In genomic region chr19:55114566-55115145, GRCh38 we compare ENCODE assay signal across 9 cellular contexts. TPM values are rescaled to one million over a fixed set of nuclear protein-coding genes. Genes with fewer than 3 reads are reported as not detected.
DNase-seq lines count a peak whose midpoint lies in the region; ATAC-seq and TF ChIP-seq lines count a peak whose summit lies in the region.
"Had no signal": no experiment of that assay in that cellular context is flagged by ENCODE, and none has a peak within 500 bp of the region (broad histone marks: within the 10 kb centered on the region; RNA-seq: fewer than 3 reads in every experiment).

No MANE protein-coding gene starts in this region.

- H3K9me3 ChIP-seq in hepatocyte (ENCODE audit: low read depth) = no peaks in the 10 kb centered on the region

- H3K9me3 Mint-ChIP-seq in GM23338 = no peaks in the 10 kb centered on the region; the same call in 2 of the 3 replicates
- no peaks in the 10 kb centered on the region for H3K9me3 Mint-ChIP-seq in stimulated activated effector memory CD8-positive, alpha-beta T cell treated with anti-CD3 and anti-CD28 coated beads, Interleukin-12 subunit alpha, Interleukin-12 subunit beta, amount 100 ng/mL, for 72 hours

- peak overlapping the region; percentile 89; the same call in 1 of the 3 replicates for H3K4me3 Mint-ChIP-seq in GM23338
- peak overlapping the region; percentile 99 for H3K4me3 Mint-ChIP-seq in stimulated activated effector memory CD8-positive, alpha-beta T cell treated with anti-CD3 and anti-CD28 coated beads, Interleukin-12 subunit alpha, Interleukin-12 subunit beta, amount 100 ng/mL, for 72 hours

- H3K4me2 ChIP-seq in GM23338 (no peak overlapping the region), hepatocyte (peak overlapping the region; percentile 98)

- H3F3A ChIP-seq in GM23338 (replicated peaks; ENCODE audit: low read depth) = peaks cover 5% of the 10 kb centered on the region; the same call in 1 of the 2 replicates

- peaks cover 2% of the 10 kb centered on the region; the same call in 1 of the 3 replicates for H3K36me3 Mint-ChIP-seq in GM23338 (ENCODE audit: low read depth)
- peaks cover 38% of the 10 kb centered on the region for H3K36me3 Mint-ChIP-seq in stimulated activated effector memory CD8-positive, alpha-beta T cell treated with anti-CD3 and anti-CD28 coated beads, Interleukin-12 subunit alpha, Interleukin-12 subunit beta, amount 100 ng/mL, for 72 hours

- WGBS in hepatocyte (ENCODE audit: low lambda C conversion rate, missing lambda C conversion rate) = 92% methylated on average over 6 of the region's 9 CpGs

- no peak overlapping the region for H3K4me3 ChIP-seq in GM23338
- no peak overlapping the region for H3K4me3 ChIP-seq in hepatocyte

- H3K4me1 Mint-ChIP-seq in GM23338 = peaks cover 28% of the 10 kb centered on the region
- peaks cover 53% of the 10 kb centered on the region for H3K4me1 Mint-ChIP-seq in stimulated activated effector memory CD8-positive, alpha-beta T cell treated with anti-CD3 and anti-CD28 coated beads, Interleukin-12 subunit alpha, Interleukin-12 subunit beta, amount 100 ng/mL, for 72 hours

- H4K20me1 ChIP-seq in GM23338 (replicated peaks; ENCODE audit: insufficient read depth) = peaks cover 30% of the 10 kb centered on the region
- peaks cover 42% of the 10 kb centered on the region for H4K20me1 ChIP-seq in hepatocyte (ENCODE audit: insufficient read depth, poor library complexity, severe bottlenecking)

- H3K79me2 ChIP-seq in GM23338 (replicated peaks; ENCODE audit: insufficient read depth) = peaks cover 42% of the 10 kb centered on the region
- H3K79me2 ChIP-seq in hepatocyte = peaks cover 57% of the 10 kb centered on the region

- no peak overlapping the region for H2AFZ ChIP-seq in GM23338
- no peak overlapping the region for H2AFZ ChIP-seq in hepatocyte

- H3K27ac ChIP-seq in GM23338 (ENCODE audit: low read depth) (no peak overlapping the region), VCaP (peak overlapping the region; percentile 86; the same call in 1 of the 2 replicates), hepatocyte (peak overlapping the region; percentile 89)

- H3K4me1 ChIP-seq in GM23338 (ENCODE audit: insufficient read depth) (peaks cover 29% of the 10 kb centered on the region), hepatocyte (ENCODE audit: insufficient read depth) (peaks cover 29% of the 10 kb centered on the region)

- TF ChIP-seq CTCF in GM23338 (conservative IDR thresholded peaks at IDR 0.05; ENCODE audit: low read depth in 2 of 2) = no peak
- TF ChIP-seq CTCF in VCaP (conservative IDR thresholded peaks at IDR 0.05) = no peak
- no peak for TF ChIP-seq CTCF in hepatocyte (IDR thresholded peaks at IDR 0.05; ENCODE audit: poor library complexity)

- ATAC-seq in GM23338 = no peak
- ATAC-seq in stimulated activated effector memory CD8-positive, alpha-beta T cell treated with anti-CD3 and anti-CD28 coated beads, Interleukin-12 subunit alpha, Interleukin-12 subunit beta, amount 100 ng/mL, for 72 hours = no peak

- H3K36me3 ChIP-seq in GM23338 (ENCODE audit: insufficient read depth) = no peaks in the 10 kb centered on the region
- H3K36me3 ChIP-seq in hepatocyte (replicated peaks; ENCODE audit: insufficient read depth, low read depth) = no peaks in the 10 kb centered on the region

- no peaks in the 10 kb centered on the region for H3K9me2 ChIP-seq in GM23338 (ENCODE audit: insufficient read depth)
- no peaks in the 10 kb centered on the region for H3K9me2 ChIP-seq in hepatocyte (replicated peaks; ENCODE audit: insufficient read depth)

- DNase-seq in GM23338 (ENCODE audit: low spot score) = no peak
- DNase-seq in hepatocyte (ENCODE audit: low spot score) = no peak
- DNase-seq in stimulated activated effector memory CD8-positive, alpha-beta T cell treated with anti-CD3 and anti-CD28 coated beads, Interleukin-12 subunit alpha, Interleukin-12 subunit beta, amount 100 ng/mL, for 72 hours (ENCODE audit: low spot score in 2 of 2) = no peak
- DNase-seq in cerebellum (ENCODE audit: low spot score) = no peak
- DNase-seq in MV-4-11 (lab: John Stamatoyannopoulos, UW) = no peak
- DNase-seq in hepatic stellate cell (ENCODE audit: low spot score) = no peak
- DNase-seq: activated CD4-positive, CD25-positive, alpha-beta regulatory T cell; hippocampal formation had no signal

- H3K27me3 Mint-ChIP-seq in GM23338 (ENCODE audit: insufficient read depth, low read depth, poor library complexity) = peaks cover 12% of the 10 kb centered on the region

- no peaks in the 10 kb centered on the region for H3K27me3 ChIP-seq in GM23338 (ENCODE audit: insufficient read depth)
- no peaks in the 10 kb centered on the region for H3K27me3 ChIP-seq in hepatocyte

- H3K27ac Mint-ChIP-seq in GM23338 = no peak overlapping the region
- H3K27ac Mint-ChIP-seq in stimulated activated effector memory CD8-positive, alpha-beta T cell treated with anti-CD3 and anti-CD28 coated beads, Interleukin-12 subunit alpha, Interleukin-12 subunit beta, amount 100 ng/mL, for 72 hours = no peak overlapping the region

TF ChIP-seq in GM23338, 12 proteins besides CTCF, POLR2A, EP300 and RAD21 (continues in another document):
- no peak for TF ChIP-seq POLR2AphosphoS5 (IDR thresholded peaks at IDR 0.05; ENCODE audit: low read depth)
- no peak for TF ChIP-seq REST (IDR thresholded peaks at IDR 0.05; ENCODE audit: unreplicated experiment)
- no peak for TF ChIP-seq CREB1 (CRISPR knock-in tag; IDR thresholded peaks at IDR 0.05; ENCODE audit: low read depth)
- no peak for TF ChIP-seq EZH2 (IDR thresholded peaks at IDR 0.05; ENCODE audit: low read depth, unreplicated experiment)
- no peak for TF ChIP-seq ZNF114 (CRISPR knock-in tag; IDR thresholded peaks at IDR 0.05)

RNA-seq across cellular contexts. Expression of gene PPP1R12C, which starts 2.8 kb away (rescaled TPM):
- total RNA-seq in GM23338 (2014; rRNA removed; shearing (Covaris generic)) = 57.4 and 83.9 TPM in 2 replicates
- polyA plus RNA-seq in GM23338 (2016; fragmentation: Nextera tagmentation; extraction: Ambion mirVana) = 33.2 and 33.3 TPM in 2 replicates
- total RNA-seq in hepatocyte = 69.7 and 71.8 TPM in 2 replicates
- 74.5 and 83.6 TPM in 2 replicates for polyA plus RNA-seq in hepatocyte
- total RNA-seq in cerebellum = 14.0 TPM

RNA-seq across cellular contexts. Expression of gene TNNT1, which starts 34.4 kb away (rescaled TPM):
- 51.4 and 59.3 TPM in 2 replicates for total RNA-seq in GM23338 (2014; rRNA removed; shearing (Covaris generic))
- 139 and 150 TPM in 2 replicates for polyA plus RNA-seq in GM23338 (2016; fragmentation: Nextera tagmentation; extraction: Ambion mirVana)
- 9.6 and 11.5 TPM in 2 replicates for total RNA-seq in hepatocyte
- polyA plus RNA-seq in hepatocyte = 32.1 and 86.4 TPM in 2 replicates
- 1.00 TPM for total RNA-seq in cerebellum

RNA-seq across cellular contexts. Expression of gene EPS8L1, which starts 39.0 kb away (rescaled TPM):
- total RNA-seq in GM23338 (2014; rRNA removed; shearing (Covaris generic)) = 40.6 and 47.5 TPM in 2 replicates
- polyA plus RNA-seq in GM23338 (2016; fragmentation: Nextera tagmentation; extraction: Ambion mirVana) (51.2 and 61.3 TPM in 2 replicates), hepatocyte (33.8 and 49.6 TPM in 2 replicates)
- total RNA-seq in hepatocyte (20.5 and 25.7 TPM in 2 replicates), cerebellum (2.1 TPM)

RNA-seq across cellular contexts. Expression of gene TNNI3, which starts 42.9 kb away (rescaled TPM):
- 21.5 and 27.9 TPM in 2 replicates for total RNA-seq in GM23338 (2014; rRNA removed; shearing (Covaris generic))
- 150 and 153 TPM in 2 replicates for polyA plus RNA-seq in GM23338 (2016; fragmentation: Nextera tagmentation; extraction: Ambion mirVana)
- total RNA-seq in hepatocyte = 1.4 and 2.9 TPM in 2 replicates
- polyA plus RNA-seq in hepatocyte = 1.4 and 1.6 TPM in 2 replicates
- total RNA-seq in cerebellum = 0.36 TPM

RNA-seq across cellular contexts. Expression of gene RDH13, which starts 51.7 kb away (rescaled TPM):
- total RNA-seq in GM23338 (2014; rRNA removed; shearing (Covaris generic)) = 32.3 and 36.5 TPM in 2 replicates
- 23.0 and 28.0 TPM in 2 replicates for polyA plus RNA-seq in GM23338 (2016; fragmentation: Nextera tagmentation; extraction: Ambion mirVana)
- total RNA-seq in hepatocyte = 14.5 and 17.3 TPM in 2 replicates
- polyA plus RNA-seq in hepatocyte = 17.7 and 21.9 TPM in 2 replicates
- 21.4 TPM for total RNA-seq in cerebellum
